17 cellular contexts compared by ENCODE assay signal in genomic region chr11:125481531-125481930, GRCh38. TPM values are rescaled to one million over a fixed set of nuclear protein-coding genes. Genes with fewer than 3 reads are reported as not detected.
DNase-seq lines count a peak whose midpoint lies in the region; ATAC-seq and TF ChIP-seq lines count a peak whose summit lies in the region.
"Had no signal": no experiment of that assay in that cellular context is flagged by ENCODE, and none has a peak within 500 bp of the region (broad histone marks: within the 10 kb centered on the region; RNA-seq: fewer than 3 reads in every experiment).

No MANE protein-coding gene starts in this region.

- H3K27ac ChIP-seq in iPS-20b (ENCODE audit: low read length), result no peak overlapping the region
- H3K27ac ChIP-seq in suprapubic skin, result no peak overlapping the region
- H3K27ac ChIP-seq: testis had no signal

- TF ChIP-seq POLR2A in suprapubic skin (IDR thresholded peaks at IDR 0.05), result no peak

- peak; percentile 67 for DNase-seq in NCI-H2227 (lab: John Stamatoyannopoulos, UW; ENCODE audit: unreplicated experiment)
- DNase-seq in cerebellar cortex (ENCODE audit: low spot score), result peak; percentile 38
- peak; percentile 98 for DNase-seq in putamen (ENCODE audit: low spot score)
- no peak for DNase-seq in suprapubic skin (ENCODE audit: low spot score in 2 of 2)
- DNase-seq: activated naive CD4-positive, alpha-beta T cell treated with anti-CD3 and anti-CD28 coated beads, Interleukin-2, amount 10 ng/mL, durations not matched to agents 7 days and 5 days; BE2C; DMS53; effector CD4-positive, alpha-beta T cell; HFFc6; MV-4-11; NCI-H2081; NCI-H69; stimulated activated CD4-positive, alpha-beta T cell treated with anti-CD3 and anti-CD28 coated beads, Interleukin-2, amount 100 ng/mL, for 48 hours; testis had no signal

- H3K4me3 ChIP-seq in iPS-20b (ENCODE audit: low read length) (no peak overlapping the region), suprapubic skin (no peak overlapping the region)
- H3K4me3 ChIP-seq: testis had no signal

- ATAC-seq in GM21825 (IDR thresholded peaks at IDR 0.05; ENCODE audit: unreplicated experiment) (no peak), HG03520 (IDR thresholded peaks at IDR 0.05; ENCODE audit: unreplicated experiment) (no peak)

- H3K36me3 ChIP-seq in iPS-20b (ENCODE audit: insufficient read depth, low read depth, low read length), result peaks cover 41% of the 10 kb centered on the region
- H3K36me3 ChIP-seq in suprapubic skin, result no peaks in the 10 kb centered on the region
- H3K36me3 ChIP-seq: BE2C had no signal

- no peak for TF ChIP-seq EP300 in suprapubic skin (IDR thresholded peaks at IDR 0.05)

- WGBS in suprapubic skin, result 25% methylated on average over 3 of the region's 3 CpGs

- H3K4me1 ChIP-seq in iPS-20b (ENCODE audit: insufficient read depth, low read length) (peaks cover 17% of the 10 kb centered on the region; the same call in 1 of the 2 replicates), suprapubic skin (no peaks in the 10 kb centered on the region)
- H3K4me1 ChIP-seq: BE2C, testis had no signal

- H3K9ac ChIP-seq in iPS-20b (ENCODE audit: low read depth, low read length), result 0 out of 2 replicates have a peak overlapping the region, but pooled peaks have one; percentile 4

- no peaks in the 10 kb centered on the region for H3K9me3 ChIP-seq in iPS-20b (ENCODE audit: insufficient read depth, low read depth, low read length)
- H3K9me3 ChIP-seq in suprapubic skin, result no peaks in the 10 kb centered on the region
- H3K9me3 ChIP-seq: BE2C, testis had no signal

- H3K27me3 ChIP-seq in iPS-20b (ENCODE audit: insufficient read depth, low read length) (no peaks in the 10 kb centered on the region), suprapubic skin (no peaks in the 10 kb centered on the region)
- H3K27me3 ChIP-seq: testis had no signal

- TF ChIP-seq CTCF in suprapubic skin (IDR thresholded peaks at IDR 0.05), result no peak

RNA-seq across cellular contexts. Expression of gene FEZ1, which starts 14.5 kb away (rescaled TPM):
- 10 to 100 TPM in 2 of 4 donors, 1 to 10 TPM in 2; 2.4 to 15.4 (median 9.8) TPM for total RNA-seq in suprapubic skin

Comparison
In these comparisons a context has a peak if more than half of its experiments do, and no peak if none do; other contexts are left out.
1. DNase-seq: peak in NCI-H2227 (single experiment), cerebellar cortex (single experiment) and putamen (single experiment); none in suprapubic skin (0 of 2).